8 cellular contexts compared by ENCODE assay signal in genomic region chr4:2417765-2418651, GRCh38. TPM values are rescaled to one million over a fixed set of nuclear protein-coding genes. Genes with fewer than 3 reads are reported as not detected.
A peak's percentile ranks its signal among the peaks of the same experiment; 100 is the strongest.
DNase-seq lines count a peak whose midpoint lies in the region; ATAC-seq and TF ChIP-seq lines count a peak whose summit lies in the region.

Gene ZFYVE28, minus strand, starts transcription at chr4:2418645. Its CDS starts 322 bp downstream, at chr4:2418323.

- CTCF ChIA-PET in PC-3 (lab: Charles Lee) = no interaction called here

- ATAC-seq in PC-3 (peak; percentile 1), GM21360 (IDR thresholded peaks at IDR 0.05; ENCODE audit: unreplicated experiment) (no peak)

- H4K20me1 ChIP-seq in H9 (ENCODE audit: control insufficient read depth, insufficient read depth, insufficient read length) (peaks cover 3% of the 10 kb centered on the region), PC-3 (ENCODE audit: low read length) (no peaks in the 10 kb centered on the region)

- peak within 1 kb of the TSS; percentile 69 to 95 for H3K4me3 Mint-ChIP-seq in H9

- H3F3A ChIP-seq in PC-3 (ENCODE audit: low read length, unreplicated experiment) = no peaks in the 10 kb centered on the region

- no peak within 1 kb of the TSS for H2BK120ac ChIP-seq in H9 (ENCODE audit: low read depth, low read length, poor library complexity, severe bottlenecking)

- no peak within 1 kb of the TSS for H3K14ac ChIP-seq in H9 (ENCODE audit: insufficient read depth, low read length)

- H3K36me3 ChIP-seq in PC-3 (ENCODE audit: low read depth, low read length) (no peaks in the 10 kb centered on the region), mucosa of rectum (ENCODE audit: control insufficient read depth in 2 of 2, insufficient read depth in 2 of 2, low read length in 2 of 2) (no peaks in the 10 kb centered on the region)

- no peak within 1 kb of the TSS for H3T11ph ChIP-seq in H9 (ENCODE audit: low read length)

- H3K18ac ChIP-seq in H9 (ENCODE audit: insufficient read length, low read depth, low read length) = no peak within 1 kb of the TSS

- H2BK15ac ChIP-seq in H9 (ENCODE audit: low read depth, low read length) = no peak within 1 kb of the TSS

- DNase-seq in H9 = no peak
- peak; percentile 8 for DNase-seq in PC-3
- DNase-seq in coronary artery (ENCODE audit: low spot score) = no peak
- no peak for DNase-seq in HCEC 1CT
- no peak for DNase-seq in superior temporal gyrus (ENCODE audit: extremely low spot score)

- no peaks in the 10 kb centered on the region for H3K79me2 ChIP-seq in H9 (ENCODE audit: insufficient read depth, low read length)
- no peaks in the 10 kb centered on the region for H3K79me2 ChIP-seq in PC-3 (ENCODE audit: low read length)

- H2AFZ ChIP-seq in H9 (ENCODE audit: low read length) (no peak within 1 kb of the TSS), PC-3 (ENCODE audit: low read length) (peak within 1 kb of the TSS; percentile 64)

- H3K27me3 Mint-ChIP-seq in H9 (ENCODE audit: low read depth) = peaks cover 88% of the 10 kb centered on the region

- H3K23ac ChIP-seq in H9 (ENCODE audit: insufficient read length, low read depth, low read length) = no peak within 1 kb of the TSS

- H4K5ac ChIP-seq in H9 (ENCODE audit: insufficient read length, low read depth, low read length) = no peak within 1 kb of the TSS

- H3K9me3 Mint-ChIP-seq in H9 = peaks cover 0 to 3% of the 10 kb centered on the region in 2 experiments; a peak in 4 of 5 replicates

- H3K56ac ChIP-seq in H9 (ENCODE audit: insufficient read length, low read depth, low read length) = no peak within 1 kb of the TSS

- no peak within 1 kb of the TSS for H4K8ac ChIP-seq in H9 (replicated peaks; ENCODE audit: insufficient read length, low read depth, low read length)

- H3K4me1 Mint-ChIP-seq in H9 = peaks cover 43 to 45% of the 10 kb centered on the region in 2 experiments

- H2BK12ac ChIP-seq in H9 (ENCODE audit: insufficient read length, low read depth, low read length) = no peak within 1 kb of the TSS

- peak within 1 kb of the TSS; percentile 8; the same call in 1 of the 2 replicates for H3K27ac ChIP-seq in C4-2B
- no peak within 1 kb of the TSS for H3K27ac ChIP-seq in H9 (ENCODE audit: insufficient read length, low read depth, low read length)
- no peak within 1 kb of the TSS for H3K27ac ChIP-seq in PC-3 (ENCODE audit: low read length)
- H3K27ac ChIP-seq in coronary artery = peak within 1 kb of the TSS in 1 of 2 donors; percentile 78
- H3K27ac ChIP-seq in mucosa of rectum (ENCODE audit: low read depth in 2 of 2, low read length in 2 of 2) = peak within 1 kb of the TSS; percentile 72 to 87

- no CpG with 5 or more reads among the region's 91 CpGs for WGBS in H9 (ENCODE audit: extremely low coverage, insufficient read length, low lambda C conversion rate)

- POLR2A ChIA-PET in PC-3 (lab: Charles Lee; ENCODE audit: unreplicated experiment) = no interaction called here

- no peaks in the 10 kb centered on the region; a peak in 1 of 7 replicates for H3K36me3 Mint-ChIP-seq in H9 (ENCODE audit: insufficient read depth in 1 of 3, low read depth in 3 of 3)

- no peak within 1 kb of the TSS for H2AK5ac ChIP-seq in H9 (ENCODE audit: insufficient read length, low read length)

- no peak within 1 kb of the TSS for H4K91ac ChIP-seq in H9 (ENCODE audit: insufficient read length, low read depth, low read length)

- H3K4ac ChIP-seq in H9 (ENCODE audit: low read depth, low read length) = no peak within 1 kb of the TSS

- no TSS peak for BruUV-seq in PC-3 (replicated peaks; lab: Mats Ljungman, UMichigan)

- H3K4me2 ChIP-seq in H9 (ENCODE audit: insufficient read depth, insufficient read length, low read length) = peak within 1 kb of the TSS; percentile 68
- H3K4me2 ChIP-seq in PC-3 (ENCODE audit: low read length) = peak within 1 kb of the TSS; percentile 98

- no peak within 1 kb of the TSS for H2BK5ac ChIP-seq in H9 (ENCODE audit: insufficient read length, low read length)

- H3K9ac ChIP-seq in H9 (ENCODE audit: extremely low read depth, insufficient read length, low read length) = no peak within 1 kb of the TSS
- no peak within 1 kb of the TSS for H3K9ac ChIP-seq in PC-3 (ENCODE audit: low read length)
- H3K9ac ChIP-seq in mucosa of rectum (ENCODE audit: low read depth in 1 of 2, low read length in 2 of 2) = peak within 1 kb of the TSS; percentile 63 to 88

- 0 out of 7 replicates have a peak within 1 kb of the TSS, but pooled peaks of 1 of the 3 experiments have one; percentile 1 for H3K27ac Mint-ChIP-seq in H9

- H3K9me3 ChIP-seq in H9 (ENCODE audit: control insufficient read depth, low read depth, low read length) (no peaks in the 10 kb centered on the region), PC-3 (ENCODE audit: low read length) (no peaks in the 10 kb centered on the region), mucosa of rectum (ENCODE audit: control insufficient read depth in 2 of 2, low read length in 2 of 2) (no peaks in the 10 kb centered on the region)

- no peaks in the 10 kb centered on the region for H3K79me1 ChIP-seq in H9 (ENCODE audit: insufficient read depth, low read depth, low read length, poor library complexity, severe bottlenecking)

- H3K9me2 ChIP-seq in PC-3 (replicated peaks; ENCODE audit: low read length) = no peaks in the 10 kb centered on the region

- H3K4me3 ChIP-seq in PC-3 (ENCODE audit: low read length) (peak within 1 kb of the TSS; percentile 71), coronary artery (peak within 1 kb of the TSS; percentile 99), mucosa of rectum (ENCODE audit: low read length in 2 of 2) (peak within 1 kb of the TSS; percentile 63 to 79)

- no peak within 1 kb of the TSS for H2BK20ac ChIP-seq in H9 (ENCODE audit: low read depth, low read length, poor library complexity, severe bottlenecking)

- peaks cover 33% of the 10 kb centered on the region; the same call in 1 of the 2 replicates for H3K27me3 ChIP-seq in H9 (ENCODE audit: insufficient read depth, low read length)
- H3K27me3 ChIP-seq in PC-3 (ENCODE audit: low read length) = peaks cover 4% of the 10 kb centered on the region
- H3K27me3 ChIP-seq in mucosa of rectum (ENCODE audit: control insufficient read depth in 2 of 2, insufficient read depth in 2 of 2, low read length in 2 of 2) = peaks cover 6 to 24% of the 10 kb centered on the region in 2 donors

- no peak for TF ChIP-seq CTCF in C4-2B (conservative IDR thresholded peaks at IDR 0.05)
- no peak for TF ChIP-seq CTCF in H9 (conservative IDR thresholded peaks at IDR 0.05)
- no peak for TF ChIP-seq CTCF in PC-3 (conservative IDR thresholded peaks at IDR 0.05; ENCODE audit: low read depth, low read length)
- TF ChIP-seq CTCF in coronary artery (IDR thresholded peaks at IDR 0.05) = no peak

- H3K23me2 ChIP-seq in H9 (ENCODE audit: insufficient read length, low read depth, low read length, poor library complexity, severe bottlenecking) = peaks cover 27% of the 10 kb centered on the region

- H3K4me1 ChIP-seq in H9 (ENCODE audit: insufficient read depth, low read length) = peaks cover 6% of the 10 kb centered on the region; the same call in 1 of the 2 replicates
- peaks cover 17% of the 10 kb centered on the region for H3K4me1 ChIP-seq in PC-3 (ENCODE audit: insufficient read depth, low read length)
- H3K4me1 ChIP-seq in mucosa of rectum (ENCODE audit: control insufficient read depth in 2 of 2, insufficient read depth in 2 of 2, low read length in 2 of 2) = peaks cover 33 to 39% of the 10 kb centered on the region in 2 donors

- intact Hi-C loops in PC-3 (cut with micrococcal nuclease) = loop anchor here (5.0 to 10.0 kb wide), 2 partner anchors 47 to 156 kb away; partner anchors contain the start of genes MXD4 and RNF4

RNA-seq across cellular contexts. Expression of gene ZFYVE28, which starts in this region (rescaled TPM):
- total RNA-seq in H9 (2021) (0.98 and 1.2 TPM in 2 replicates), PC-3 (2014; rRNA removed) (6.3 and 8.0 TPM in 2 replicates)

Comparison
In these comparisons a context has a peak if more than half of its experiments do, and no peak if none do; other contexts are left out.
1. H3K27ac ChIP-seq: peak in C4-2B (single experiment) and mucosa of rectum (2 of 2); none in H9 (single experiment) and PC-3 (single experiment).
2. H3K9ac ChIP-seq: peak in mucosa of rectum (2 of 2); none in H9 (single experiment) and PC-3 (single experiment).
3. Peak in every context shown above with its lines, with median percentiles within 50 percentile points of each other: H3K4me3 ChIP-seq.